10 cellular contexts compared by ENCODE assay signal in genomic region chr4:152278505-152279301, GRCh38.
DNase-seq lines count a peak whose midpoint lies in the region; ATAC-seq and TF ChIP-seq lines count a peak whose summit lies in the region.
"Had no signal": no experiment of that assay in that cellular context is flagged by ENCODE, and none has a peak within 500 bp of the region (broad histone marks: within the 10 kb centered on the region; RNA-seq: fewer than 3 reads in every experiment).

No MANE protein-coding gene starts in this region.

- WGBS in hepatocyte (ENCODE audit: low lambda C conversion rate, missing lambda C conversion rate) = 43% methylated on average over 9 of the region's 9 CpGs
- 77 to 80% methylated on average over 9 of the region's 9 CpGs for WGBS in testis, 2 donors

- H3K27ac ChIP-seq in hepatocyte (peak overlapping the region; percentile 85), substantia nigra (ENCODE audit: low read depth, low read length, poor library complexity, severe bottlenecking) (no peak overlapping the region), testis (no peak overlapping the region)
- H3K27ac ChIP-seq: KMS-11 had no signal

- no peaks in the 10 kb centered on the region for H3K27me3 Mint-ChIP-seq in Calu3 (ENCODE audit: unreplicated experiment)
- H3K27me3 Mint-ChIP-seq: activated CD8-positive, alpha-beta memory T cell treated with anti-CD3 and anti-CD28 coated beads, Interleukin-2, amount 10 ng/mL, durations not matched to agents 7 days and 5 days had no signal

- H3K79me2 ChIP-seq in hepatocyte = no peaks in the 10 kb centered on the region

- BruUV-seq in Calu3 (replicated peaks; lab: Mats Ljungman, UMichigan) = no TSS peak

- H3K27me3 ChIP-seq in hepatocyte (no peaks in the 10 kb centered on the region), testis (no peaks in the 10 kb centered on the region)

- H3K9me2 ChIP-seq in hepatocyte (replicated peaks; ENCODE audit: insufficient read depth) = no peaks in the 10 kb centered on the region

- no peaks in the 10 kb centered on the region for H3K9me3 Mint-ChIP-seq in Calu3 (ENCODE audit: low read depth, unreplicated experiment)
- H3K9me3 Mint-ChIP-seq in stimulated activated effector memory CD8-positive, alpha-beta T cell treated with anti-CD3 and anti-CD28 coated beads, Interleukin-12 subunit alpha, Interleukin-12 subunit beta, amount 100 ng/mL, for 72 hours = no peaks in the 10 kb centered on the region

- H3K36me3 ChIP-seq in hepatocyte (replicated peaks; ENCODE audit: insufficient read depth, low read depth) (no peaks in the 10 kb centered on the region), testis (ENCODE audit: low read depth, missing control alignments) (no peaks in the 10 kb centered on the region)

- H2AFZ ChIP-seq in hepatocyte = no peak overlapping the region

- peak overlapping the region; percentile 80 for H3K27ac Mint-ChIP-seq in Calu3 (ENCODE audit: unreplicated experiment)
- no peak overlapping the region for H3K27ac Mint-ChIP-seq in stimulated activated effector memory CD8-positive, alpha-beta T cell treated with anti-CD3 and anti-CD28 coated beads, Interleukin-12 subunit alpha, Interleukin-12 subunit beta, amount 100 ng/mL, for 72 hours
- H3K27ac Mint-ChIP-seq: activated CD8-positive, alpha-beta memory T cell treated with anti-CD3 and anti-CD28 coated beads, Interleukin-2, amount 10 ng/mL, durations not matched to agents 7 days and 5 days had no signal

- DNase-seq in Calu3 (peak; percentile 44), hepatocyte (ENCODE audit: low spot score) (peak; percentile 68), HCEC 1CT (no peak), substantia nigra (lab: John Stamatoyannopoulos, UW) (no peak), testis (no peak)
- no peak for DNase-seq in stimulated activated effector memory CD8-positive, alpha-beta T cell treated with anti-CD3 and anti-CD28 coated beads, Interleukin-12 subunit alpha, Interleukin-12 subunit beta, amount 100 ng/mL, for 72 hours (ENCODE audit: low spot score in 2 of 2)
- DNase-seq: activated CD8-positive, alpha-beta memory T cell treated with anti-CD3 and anti-CD28 coated beads, Interleukin-2, amount 10 ng/mL, durations not matched to agents 7 days and 5 days had no signal

- intact Hi-C loops in Calu3 (cut with micrococcal nuclease; ENCODE audit: unreplicated experiment) (no loop called here), testis (cut with DNase I; ENCODE audit: low total_unique reads) (no loop called here)

- CTCF ChIA-PET in Calu3 (lab: Charles Lee) = interaction anchor here (0.7 to 1.3 kb wide), 4 partner anchors 9 to 233 kb away, joined by 3 read pairs; no protein-coding TSS in a partner anchor

- H3K4me1 ChIP-seq in hepatocyte (ENCODE audit: insufficient read depth) = peaks cover 17% of the 10 kb centered on the region
- H3K4me1 ChIP-seq in testis = no peaks in the 10 kb centered on the region

- H3K36me3 Mint-ChIP-seq in Calu3 (ENCODE audit: insufficient read depth, unreplicated experiment) = peaks cover 5% of the 10 kb centered on the region
- H3K36me3 Mint-ChIP-seq in stimulated activated effector memory CD8-positive, alpha-beta T cell treated with anti-CD3 and anti-CD28 coated beads, Interleukin-12 subunit alpha, Interleukin-12 subunit beta, amount 100 ng/mL, for 72 hours = no peaks in the 10 kb centered on the region
- H3K36me3 Mint-ChIP-seq: activated CD8-positive, alpha-beta memory T cell treated with anti-CD3 and anti-CD28 coated beads, Interleukin-2, amount 10 ng/mL, durations not matched to agents 7 days and 5 days had no signal

- no peak for TF ChIP-seq POLR2A in testis (IDR thresholded peaks at IDR 0.05)

- H3K4me1 Mint-ChIP-seq in Calu3 (ENCODE audit: low read depth, unreplicated experiment) = peaks cover 30% of the 10 kb centered on the region
- peaks cover 14% of the 10 kb centered on the region for H3K4me1 Mint-ChIP-seq in stimulated activated effector memory CD8-positive, alpha-beta T cell treated with anti-CD3 and anti-CD28 coated beads, Interleukin-12 subunit alpha, Interleukin-12 subunit beta, amount 100 ng/mL, for 72 hours

- peak overlapping the region; percentile 7 for H3K4me2 ChIP-seq in hepatocyte
- H3K4me2 ChIP-seq: KMS-11 had no signal

- H4K20me1 ChIP-seq in hepatocyte (ENCODE audit: insufficient read depth, poor library complexity, severe bottlenecking) = no peaks in the 10 kb centered on the region

- ATAC-seq in GM21529 (IDR thresholded peaks at IDR 0.05; ENCODE audit: unreplicated experiment) (peak; percentile 74), HG03571 (IDR thresholded peaks at IDR 0.05; ENCODE audit: unreplicated experiment) (peak; percentile 80)
- ATAC-seq in stimulated activated effector memory CD8-positive, alpha-beta T cell treated with anti-CD3 and anti-CD28 coated beads, Interleukin-12 subunit alpha, Interleukin-12 subunit beta, amount 100 ng/mL, for 72 hours = no peak
- ATAC-seq: activated CD8-positive, alpha-beta memory T cell treated with anti-CD3 and anti-CD28 coated beads, Interleukin-2, amount 10 ng/mL, durations not matched to agents 7 days and 5 days had no signal

- peak overlapping the region; percentile 58 for H3K4me3 Mint-ChIP-seq in Calu3 (ENCODE audit: low read depth, unreplicated experiment)
- H3K4me3 Mint-ChIP-seq in stimulated activated effector memory CD8-positive, alpha-beta T cell treated with anti-CD3 and anti-CD28 coated beads, Interleukin-12 subunit alpha, Interleukin-12 subunit beta, amount 100 ng/mL, for 72 hours = no peak overlapping the region
- H3K4me3 Mint-ChIP-seq: activated CD8-positive, alpha-beta memory T cell treated with anti-CD3 and anti-CD28 coated beads, Interleukin-2, amount 10 ng/mL, durations not matched to agents 7 days and 5 days had no signal

- H3K4me3 ChIP-seq in hepatocyte = no peak overlapping the region
- no peak overlapping the region for H3K4me3 ChIP-seq in testis

- H3K9me3 ChIP-seq in hepatocyte (ENCODE audit: low read depth) = no peaks in the 10 kb centered on the region
- no peaks in the 10 kb centered on the region for H3K9me3 ChIP-seq in testis

- TF ChIP-seq CTCF in Calu3 (IDR thresholded peaks at IDR 0.05; ENCODE audit: unreplicated experiment) (no peak), hepatocyte (IDR thresholded peaks at IDR 0.05; ENCODE audit: poor library complexity) (no peak), testis (IDR thresholded peaks at IDR 0.05) (no peak)

Comparison
In these comparisons a context has a peak if more than half of its experiments do, and no peak if none do; other contexts are left out.
1. DNase-seq: peak in Calu3 (single experiment) and hepatocyte (single experiment); none in HCEC 1CT (single experiment), substantia nigra (0 of 49), testis (single experiment) and stimulated activated effector memory CD8-positive, alpha-beta T cell treated with anti-CD3 and anti-CD28 coated beads, Interleukin-12 subunit alpha, Interleukin-12 subunit beta, amount 100 ng/mL, for 72 hours (0 of 2).